ENCODE assay signal across 1 cellular context in the genomic region with DNA sequence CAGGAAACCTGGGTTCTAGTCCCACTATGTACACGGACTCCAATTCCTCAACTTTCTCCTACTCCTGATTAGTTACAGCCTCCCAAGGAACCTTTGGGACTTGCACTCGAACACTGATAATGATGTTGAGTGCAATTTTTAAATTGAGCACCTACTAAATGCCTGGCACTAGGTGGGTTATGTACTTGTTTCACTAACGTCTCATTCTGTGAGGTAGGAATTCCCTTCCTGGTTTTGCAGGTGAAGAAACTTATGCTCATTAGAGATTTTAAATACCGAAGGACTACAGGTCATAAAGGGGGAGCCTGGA.
TF ChIP-seq lines count a peak whose summit lies in the region.

No MANE protein-coding gene starts in this region.

TF ChIP-seq in WTC11, 78 proteins besides CTCF, POLR2A, EP300 and RAD21 (continued from another document):
- no peak for TF ChIP-seq USF1 (CRISPR knock-in tag; IDR thresholded peaks at IDR 0.05)
TF ChIP-seq in WTC11: peak in this region for 0.
